37 cellular contexts compared by ENCODE assay signal in the genomic region with DNA sequence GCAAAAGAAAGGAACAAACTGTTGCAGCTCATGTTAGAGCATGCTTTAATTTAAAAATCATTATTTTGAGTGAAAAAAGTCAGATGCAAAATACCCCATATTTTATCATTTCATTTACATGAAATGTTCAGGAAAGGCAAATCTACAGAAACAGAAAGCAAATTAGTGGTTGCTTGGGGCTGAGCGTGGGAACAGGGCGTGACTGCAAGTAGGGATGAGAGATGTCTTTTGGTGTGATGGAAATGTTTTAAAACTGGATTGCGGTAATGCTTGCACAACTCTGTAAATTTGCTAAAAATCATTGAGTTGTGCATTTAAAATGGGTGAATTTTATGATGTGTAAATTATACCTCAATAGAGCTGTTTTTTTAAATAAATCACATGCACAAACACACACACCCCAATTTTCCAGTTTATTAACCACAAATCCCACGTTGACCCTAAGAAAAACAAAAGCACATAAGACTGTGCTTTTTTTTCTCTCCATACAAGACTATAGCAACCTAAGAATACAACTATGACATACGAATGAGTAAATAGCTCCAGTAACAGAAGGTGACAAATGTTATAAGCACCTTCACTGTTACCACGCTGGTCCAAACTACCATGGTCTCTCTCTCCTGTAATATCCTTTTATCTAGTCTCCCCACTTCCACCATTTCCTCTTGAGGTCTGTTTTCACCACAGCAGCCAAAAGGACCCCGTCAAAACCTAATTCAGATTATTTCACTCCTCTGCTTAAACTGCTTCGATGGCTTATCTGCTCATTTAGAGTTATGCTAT. TPM values are rescaled to one million over a fixed set of nuclear protein-coding genes. Genes with fewer than 3 reads are reported as not detected.
DNase-seq lines count a peak whose midpoint lies in the region; FAIRE-seq and TF ChIP-seq lines count a peak whose summit lies in the region.
"Had no signal": no experiment of that assay in that cellular context is flagged by ENCODE, and none has a peak within 500 bp of the region (broad histone marks: within the 10 kb centered on the region; RNA-seq: fewer than 3 reads in every experiment).

No MANE protein-coding gene starts in this region.

- no peak overlapping the region for H3K4me3 ChIP-seq in astrocyte (ENCODE audit: insufficient read depth, low read depth, low read length)
- no peak overlapping the region for H3K4me3 ChIP-seq in A673 (ENCODE audit: low read depth, low read length, poor library complexity, severe bottlenecking)
- no peak overlapping the region for H3K4me3 ChIP-seq in Peyer's patch
- H3K4me3 ChIP-seq: left ventricle myocardium inferior, neural progenitor cell, pancreas, upper lobe of right lung had no signal

- no peaks in the 10 kb centered on the region for H3K36me3 Mint-ChIP-seq in astrocyte (ENCODE audit: low read depth, unreplicated experiment)
- H3K36me3 Mint-ChIP-seq: activated naive CD8-positive, alpha-beta T cell; CD4-positive, CD25-positive, alpha-beta regulatory T cell; neural progenitor cell had no signal

- BruUV-seq in A673 (replicated peaks; lab: Mats Ljungman, UMichigan): no TSS peak

- TF ChIP-seq CTCF in astrocyte (IDR thresholded peaks at IDR 0.05; ENCODE audit: insufficient read depth, low read depth, low read length): no peak
- TF ChIP-seq CTCF in A673 (conservative IDR thresholded peaks at IDR 0.05; ENCODE audit: low read depth, low read length): no peak
- no peak for TF ChIP-seq CTCF in Peyer's patch (IDR thresholded peaks at IDR 0.05)

- H3K27me3 Mint-ChIP-seq in astrocyte (ENCODE audit: low read depth, unreplicated experiment): no peaks in the 10 kb centered on the region
- H3K27me3 Mint-ChIP-seq: activated naive CD8-positive, alpha-beta T cell; activated T-helper 17 cell treated with anti-CD3 and anti-CD28 coated beads, Interleukin-2, amount 50 U/mL, for 72 hours had no signal

- intact Hi-C loops in A673 (cut with micrococcal nuclease; ENCODE audit: unreplicated experiment): no loop called here

- peak; percentile 82 for FAIRE-seq in astrocyte (lab: Jason Lieb, UNC)
- FAIRE-seq: bronchial epithelial cell, pancreas had no signal

- POLR2A ChIA-PET in A673 (lab: Charles Lee; ENCODE audit: low non-redundant PET): no interaction called here

- H3K27me3 ChIP-seq in astrocyte (ENCODE audit: insufficient read depth, low read length) (no peaks in the 10 kb centered on the region), A673 (replicated peaks; ENCODE audit: insufficient read depth, low read depth, low read length, poor library complexity) (peaks cover 29% of the 10 kb centered on the region), Peyer's patch (no peaks in the 10 kb centered on the region)
- H3K27me3 ChIP-seq: neural progenitor cell, upper lobe of right lung had no signal

- no peaks in the 10 kb centered on the region for H3K9me3 ChIP-seq in astrocyte (ENCODE audit: insufficient read depth, low read depth, low read length)
- no peaks in the 10 kb centered on the region for H3K9me3 ChIP-seq in A673 (ENCODE audit: low read depth, low read length, poor library complexity, severe bottlenecking)
- no peaks in the 10 kb centered on the region for H3K9me3 ChIP-seq in Peyer's patch
- H3K9me3 ChIP-seq: left ventricle myocardium inferior, pancreas, upper lobe of right lung had no signal

- H3K4me1 Mint-ChIP-seq in astrocyte (ENCODE audit: low read depth, unreplicated experiment): peaks cover 7% of the 10 kb centered on the region
- H3K4me1 Mint-ChIP-seq: activated T-helper 17 cell treated with anti-CD3 and anti-CD28 coated beads, Interleukin-2, amount 50 U/mL, for 72 hours had no signal

- H3K27ac Mint-ChIP-seq in astrocyte (ENCODE audit: unreplicated experiment): no peak overlapping the region
- H3K27ac Mint-ChIP-seq: activated naive CD8-positive, alpha-beta T cell; activated T-helper 17 cell treated with anti-CD3 and anti-CD28 coated beads, Interleukin-2, amount 50 U/mL, for 72 hours; CD4-positive, CD25-positive, alpha-beta regulatory T cell; neural progenitor cell had no signal

- no peaks in the 10 kb centered on the region for H3K79me2 ChIP-seq in astrocyte (ENCODE audit: insufficient read depth, low read length)

- H3K4me1 ChIP-seq in astrocyte (ENCODE audit: insufficient read depth, low read length) (no peaks in the 10 kb centered on the region), A673 (ENCODE audit: insufficient read depth, low read length, poor library complexity, severe bottlenecking) (no peaks in the 10 kb centered on the region), Peyer's patch (no peaks in the 10 kb centered on the region)
- H3K4me1 ChIP-seq: left ventricle myocardium inferior, neural progenitor cell, pancreas, upper lobe of right lung had no signal

- no peaks in the 10 kb centered on the region for H3K9me3 Mint-ChIP-seq in astrocyte (ENCODE audit: unreplicated experiment)
- H3K9me3 Mint-ChIP-seq: activated T-helper 17 cell treated with anti-CD3 and anti-CD28 coated beads, Interleukin-2, amount 50 U/mL, for 72 hours; CD4-positive, CD25-positive, alpha-beta regulatory T cell; neural progenitor cell had no signal

- H3K9ac ChIP-seq in astrocyte (ENCODE audit: low read length): no peak overlapping the region
- H3K9ac ChIP-seq: neural progenitor cell had no signal

- no peaks in the 10 kb centered on the region for H3K36me3 ChIP-seq in astrocyte (ENCODE audit: insufficient read depth, low read length)
- no peaks in the 10 kb centered on the region for H3K36me3 ChIP-seq in A673 (ENCODE audit: insufficient read depth, low read length, poor library complexity, severe bottlenecking)
- no peaks in the 10 kb centered on the region for H3K36me3 ChIP-seq in Peyer's patch
- H3K36me3 ChIP-seq: left ventricle myocardium inferior, neural progenitor cell, pancreas, upper lobe of right lung had no signal

- no peak overlapping the region for H3K4me2 ChIP-seq in astrocyte (ENCODE audit: low read length)
- H3K4me2 ChIP-seq: neural progenitor cell had no signal

- peak; percentile 34 for DNase-seq in SIG-M5 treated with dmso at 0.1 percent for 504 hours (lab: John Stamatoyannopoulos, UW; ENCODE audit: unreplicated experiment)
- DNase-seq in SIG-M5 (lab: John Stamatoyannopoulos, UW): no peak
- DNase-seq in CD1c-positive myeloid dendritic cell (ENCODE audit: extremely low spot score): peak; percentile 1
- DNase-seq in NOMO-1 treated with dmso at 0.1 percent for 144 hours (lab: John Stamatoyannopoulos, UW; ENCODE audit: unreplicated experiment): peak; percentile 37
- no peak for DNase-seq in astrocyte (ENCODE audit: low read depth)
- no peak for DNase-seq in iPS-NIHi11 (ENCODE audit: low spot score)
- no peak for DNase-seq in A673 (ENCODE audit: low spot score)
- no peak for DNase-seq in Peyer's patch
- DNase-seq: 8988T; activated CD4-positive, alpha-beta T cell treated with anti-CD3 and anti-CD28 coated beads for 4 hours; activated CD8-positive, alpha-beta memory T cell treated with anti-CD3 and anti-CD28 coated beads, Interleukin-2, amount 50 U/mL, for 4 hours; anterior cingulate cortex; Calu3; CD4-positive, CD25-positive, alpha-beta regulatory T cell; DMS79; GF-D8; glutamatergic neuron; HCEC 1CT; islet precursor cell; left ventricle myocardium inferior; mesendoderm; NCI-H1092; NCI-H187; NCI-H2171 treated with DMSO at 0.1 percent for 48 hours; NCI-H510A; pancreas; PC-3; retina; stimulated activated naive CD8-positive, alpha-beta T cell treated with anti-CD3 and anti-CD28 coated beads, Interleukin-15, Interleukin-2, amounts not matched to agents 100 U/mL and 50 U/mL, for 24 hours; upper lobe of right lung had no signal

- H3K27ac ChIP-seq in astrocyte (ENCODE audit: low read depth, low read length) (no peak overlapping the region), A673 (ENCODE audit: low read depth, low read length, poor library complexity, severe bottlenecking) (no peak overlapping the region), Peyer's patch (no peak overlapping the region)
- H3K27ac ChIP-seq: left ventricle myocardium inferior, neural progenitor cell, pancreas, upper lobe of right lung, VCaP had no signal

- TF ChIP-seq POLR2A in Peyer's patch (IDR thresholded peaks at IDR 0.05): no peak

- H4K20me1 ChIP-seq in astrocyte (ENCODE audit: insufficient read depth, low read length): no peaks in the 10 kb centered on the region

- CTCF ChIA-PET in A673 (lab: Charles Lee): no interaction called here

- no peak overlapping the region for H3K4me3 Mint-ChIP-seq in astrocyte (ENCODE audit: unreplicated experiment)
- H3K4me3 Mint-ChIP-seq: activated naive CD8-positive, alpha-beta T cell; activated T-helper 17 cell treated with anti-CD3 and anti-CD28 coated beads, Interleukin-2, amount 50 U/mL, for 72 hours; CD4-positive, CD25-positive, alpha-beta regulatory T cell; neural progenitor cell had no signal

- no peak overlapping the region for H2AFZ ChIP-seq in astrocyte (ENCODE audit: low read depth, low read length)
- H2AFZ ChIP-seq: neural progenitor cell had no signal

RNA-seq across cellular contexts. Expression of a gene that starts 37.3 kb away (rescaled TPM):
- total RNA-seq in astrocyte: 0.09 TPM in 1 of 2 replicates, not detected in the other
- not detected in 2 replicates for total RNA-seq in A673 (2021)
- not detected for total RNA-seq in Peyer's patch
- total RNA-seq: activated T-helper 17 cell treated with anti-CD3 and anti-CD28 coated beads, Interleukin-2, amount 50 U/mL, for 72 hours; bronchial epithelial cell; Calu3; CD4-positive, CD25-positive, alpha-beta regulatory T cell; pancreas; Right ventricle myocardium inferior; T-helper 2 cell treated with Interferon-gamma antibody and Interleukin-4, amounts not matched to agents 100 ng/mL and 5 ng/mL, for 36 hours; upper lobe of right lung had no signal

Comparison
In these comparisons a context has a peak if more than half of its experiments do, and no peak if none do; other contexts are left out.
1. DNase-seq: peak in SIG-M5 treated with dmso at 0.1 percent for 504 hours (single experiment), CD1c-positive myeloid dendritic cell (single experiment) and NOMO-1 treated with dmso at 0.1 percent for 144 hours (single experiment); none in SIG-M5 (single experiment), astrocyte (single experiment), iPS-NIHi11 (single experiment), A673 (single experiment) and Peyer's patch (0 of 3).